Comparison of ENCODE assay signal across 19 cellular contexts in the genomic region with DNA sequence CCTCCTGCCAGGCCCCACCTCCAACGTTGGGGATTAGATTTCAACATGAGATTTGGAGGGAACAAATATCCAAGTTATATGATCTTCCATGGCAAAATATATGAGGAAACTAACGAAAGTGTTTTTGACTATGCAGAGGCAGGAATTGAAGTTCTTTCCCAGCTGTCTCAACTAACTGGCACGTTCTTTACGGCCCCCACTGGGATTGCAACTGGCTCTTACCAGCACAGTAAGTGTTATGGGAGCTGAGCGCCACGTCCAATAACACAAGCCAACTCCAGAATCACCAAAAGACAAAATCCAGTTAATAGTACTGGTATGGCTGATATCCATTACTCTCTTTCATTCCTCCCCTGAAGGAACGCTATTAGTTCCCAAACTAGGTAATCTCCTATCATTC.
"Had no signal": no experiment of that assay in that cellular context is flagged by ENCODE, and none has a peak within 500 bp of the region (broad histone marks: within the 10 kb centered on the region; RNA-seq: fewer than 3 reads in every experiment).

No MANE protein-coding gene starts in this region.

- H3K9me3 ChIP-seq: lower lobe of right lung, pancreas, right lobe of liver, spleen, testis, transverse colon had no signal

- DNase-seq: effector CD4-positive, alpha-beta T cell; endodermal cell; erythroblast; foreskin melanocyte; islet precursor cell; lower lobe of right lung; naive B cell; occipital lobe; pancreas; right lobe of liver; spleen; stimulated activated CD4-positive, alpha-beta T cell treated with anti-CD3 and anti-CD28 coated beads, Interleukin-15, amount 100 ng/mL, for 24 hours; stimulated activated CD4-positive, alpha-beta T cell treated with anti-CD3 and anti-CD28 coated beads, Interleukin-1b, Interleukin-23, amount 100 ng/mL, for 48 hours; stimulated activated CD4-positive, alpha-beta T cell treated with anti-CD3 and anti-CD28 coated beads, Interleukin-4, amount 100 ng/mL, for 24 hours; testis; transverse colon had no signal

- H3K36me3 ChIP-seq: lower lobe of right lung, pancreas, right lobe of liver, spleen, transverse colon had no signal

- H3K4me1 ChIP-seq: lower lobe of right lung, pancreas, right lobe of liver, spleen, testis, transverse colon had no signal

- H3K27me3 ChIP-seq: pancreas, right lobe of liver, spleen, testis, transverse colon had no signal

- H3K27ac ChIP-seq: coronary artery, lower lobe of right lung, pancreas, right lobe of liver, spleen, testis, transverse colon had no signal

- H3K4me3 ChIP-seq: coronary artery, lower lobe of right lung, pancreas, right lobe of liver, spleen, testis, transverse colon had no signal

- ATAC-seq: left lobe of liver; pancreas; right lobe of liver; stimulated activated memory B cell treated with anti-CD40 and anti-IgM and Interleukin-4, amounts not matched to agents 10 μg/mL and 1 μg/mL and 100 μg/mL, for 72 hours had no signal
